Comparison of ENCODE assay signal across 12 cellular contexts in the genomic region with DNA sequence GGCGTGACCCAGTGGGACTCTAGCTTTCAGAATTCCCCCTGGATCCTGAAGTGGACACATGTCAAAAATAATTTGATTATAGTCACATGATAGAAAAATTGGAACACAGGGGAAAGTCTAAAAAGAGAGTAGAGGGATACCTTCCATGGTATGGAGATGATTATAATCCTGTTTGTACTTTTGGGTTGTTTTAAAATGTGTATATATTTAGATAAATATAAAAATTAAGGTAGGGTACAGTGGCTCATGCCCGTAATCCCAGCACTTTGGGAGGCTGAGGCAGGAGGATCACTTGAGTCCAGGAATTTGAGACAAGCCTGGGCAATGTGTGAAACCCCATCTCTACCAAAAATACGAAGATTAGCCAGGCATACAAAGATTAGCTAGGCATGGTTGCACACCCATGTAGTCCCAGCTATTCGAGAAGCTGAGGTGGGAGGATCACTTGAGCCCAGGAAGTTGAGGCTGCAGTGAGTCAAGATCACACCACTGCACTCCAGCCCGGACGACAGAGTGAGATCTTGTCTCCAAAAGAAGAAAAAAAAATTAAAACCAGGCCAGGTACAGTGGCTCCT.
DNase-seq lines count a peak whose midpoint lies in the region; ATAC-seq and TF ChIP-seq lines count a peak whose summit lies in the region.
"Had no signal": no experiment of that assay in that cellular context is flagged by ENCODE, and none has a peak within 500 bp of the region (broad histone marks: within the 10 kb centered on the region; RNA-seq: fewer than 3 reads in every experiment).

No MANE protein-coding gene starts in this region.

- H3K36me3 ChIP-seq in DOHH2 (ENCODE audit: control insufficient read depth, low read length), result no peaks in the 10 kb centered on the region
- H3K36me3 ChIP-seq in Loucy (ENCODE audit: insufficient read depth, low read length), result no peaks in the 10 kb centered on the region

- no peak overlapping the region for H3K9ac ChIP-seq in Loucy (ENCODE audit: low read depth, low read length, poor library complexity, severe bottlenecking)

- no peak for TF ChIP-seq CTCF in DOHH2 (IDR thresholded peaks at IDR 0.05; ENCODE audit: low read depth, low read length, poor library complexity, severe bottlenecking)
- TF ChIP-seq CTCF in Loucy (conservative IDR thresholded peaks at IDR 0.05; ENCODE audit: low read length), result no peak

- peak overlapping the region; percentile 75 for H3K4me2 ChIP-seq in DOHH2 (ENCODE audit: low read length)
- H3K4me2 ChIP-seq in Loucy (ENCODE audit: low read depth, low read length, poor library complexity, severe bottlenecking), result peak overlapping the region; percentile 23

- no peaks in the 10 kb centered on the region for H3K9me2 ChIP-seq in DOHH2 (replicated peaks; ENCODE audit: control insufficient read depth, low read length)
- H3K9me2 ChIP-seq in Loucy (replicated peaks; ENCODE audit: low read depth, low read length), result no peaks in the 10 kb centered on the region

- peak overlapping the region; percentile 67; the same call in 1 of the 2 replicates for H3K4me3 ChIP-seq in DOHH2 (ENCODE audit: low read length)
- H3K4me3 ChIP-seq in Loucy (ENCODE audit: low read length, poor library complexity, severe bottlenecking), result no peak overlapping the region

- H3K27me3 ChIP-seq in DOHH2 (ENCODE audit: control insufficient read depth, low read length) (peaks cover 24% of the 10 kb centered on the region), Loucy (ENCODE audit: insufficient read depth, low read length, poor library complexity, severe bottlenecking) (no peaks in the 10 kb centered on the region)

- DNase-seq in epithelial cell of prostate (ENCODE audit: low read depth, low spot score) (no peak), COLO668 (lab: John Stamatoyannopoulos, UW; ENCODE audit: unreplicated experiment) (no peak), Ammon's horn (ENCODE audit: low spot score) (no peak)
- DNase-seq: activated CD4-positive, alpha-beta T cell treated with anti-CD3 and anti-CD28 coated beads for 48 hours; amniotic stem cell; retina had no signal

- H3K4me1 ChIP-seq in DOHH2 (ENCODE audit: control insufficient read depth, low read length) (peaks cover 41% of the 10 kb centered on the region), Loucy (ENCODE audit: insufficient read depth, low read length, poor library complexity, severe bottlenecking) (peaks cover 23% of the 10 kb centered on the region)

- H3F3A ChIP-seq in DOHH2 (ENCODE audit: control insufficient read depth, insufficient read depth) (peaks cover 17% of the 10 kb centered on the region), Loucy (ENCODE audit: low read depth) (no peaks in the 10 kb centered on the region)

- ATAC-seq in GM21390 (IDR thresholded peaks at IDR 0.05; ENCODE audit: unreplicated experiment), result peak; percentile 49
- ATAC-seq in activated CD4-positive, CD25-positive, alpha-beta regulatory T cell treated with anti-CD3 and anti-CD28 coated beads, Interleukin-2, amount 50 U/mL, for 24 hours, result no peak
- ATAC-seq in HG03095 (IDR thresholded peaks at IDR 0.05; ENCODE audit: unreplicated experiment), result no peak
- ATAC-seq: left lobe of liver had no signal

- H3K27ac ChIP-seq in DOHH2 (ENCODE audit: low read depth, low read length) (no peak overlapping the region), epithelial cell of prostate (peak overlapping the region; percentile 81)

- peak overlapping the region; percentile 63; the same call in 1 of the 2 replicates for H2AFZ ChIP-seq in Loucy (ENCODE audit: low read length)

- H3K79me2 ChIP-seq in DOHH2 (ENCODE audit: control insufficient read depth, low read length) (no peaks in the 10 kb centered on the region), Loucy (ENCODE audit: insufficient read depth, low read length) (no peaks in the 10 kb centered on the region)

- H4K20me1 ChIP-seq in DOHH2 (ENCODE audit: control insufficient read depth, insufficient read depth, low read depth, low read length) (no peaks in the 10 kb centered on the region), Loucy (ENCODE audit: insufficient read depth, low read length, poor library complexity, severe bottlenecking) (no peaks in the 10 kb centered on the region)

- no peaks in the 10 kb centered on the region for H3K9me3 ChIP-seq in DOHH2 (ENCODE audit: control insufficient read depth, insufficient read depth, low read length)
- no peaks in the 10 kb centered on the region for H3K9me3 ChIP-seq in Loucy (ENCODE audit: insufficient read depth, low read depth, low read length)
